In the genomic region with DNA sequence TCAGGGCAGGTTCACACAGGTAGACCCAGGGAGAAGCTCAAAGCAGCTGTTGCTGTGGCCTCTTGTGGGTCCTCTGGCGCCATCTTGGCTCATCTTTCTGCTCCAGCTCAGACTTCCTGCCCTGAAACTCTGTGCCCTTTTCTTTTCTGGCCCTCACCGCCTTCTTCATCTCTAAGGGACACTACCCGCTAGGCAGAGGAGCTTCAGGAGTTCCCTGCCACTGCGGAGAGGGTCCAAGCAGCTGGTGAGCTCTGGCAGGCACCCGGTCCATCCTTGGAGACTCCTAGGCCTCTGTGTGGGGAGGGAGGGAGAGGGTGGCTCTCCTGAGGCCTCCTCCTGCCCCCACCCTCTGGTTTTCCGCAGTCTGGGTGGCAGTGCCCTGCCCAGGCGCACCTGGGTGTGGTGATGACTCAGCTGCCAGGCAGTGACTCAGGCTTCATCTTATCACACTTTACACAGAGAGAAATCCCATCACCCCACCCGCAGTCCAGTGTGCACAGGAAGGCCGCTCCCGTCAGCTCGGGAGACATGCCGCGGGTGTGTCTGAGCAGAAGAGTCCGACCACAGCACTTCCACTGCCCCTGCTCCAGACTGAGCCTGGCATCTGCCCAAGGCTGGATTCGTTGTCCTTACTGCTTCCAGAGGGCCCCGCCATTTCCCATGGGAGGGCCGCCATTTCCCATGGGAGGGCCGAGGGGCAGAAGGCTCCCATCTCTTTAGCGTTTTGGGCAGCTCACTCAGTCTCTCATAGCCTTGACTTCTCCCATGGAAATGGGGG, we compare ENCODE assay signal across 1 cellular context.
TF ChIP-seq lines count a peak whose summit lies in the region.

No MANE protein-coding gene starts in this region.

TF ChIP-seq in A549, 52 proteins besides CTCF, POLR2A, EP300 and RAD21 (continued from another document):
- no peak for TF ChIP-seq SREBF2 (IDR thresholded peaks at IDR 0.05)
- peak; percentile 49; the same call in 1 of the 2 replicates for TF ChIP-seq NPAS2 (CRISPR knock-in tag; IDR thresholded peaks at IDR 0.05; ENCODE audit: borderline replicate concordance)
- peak; percentile 94 to 99 for TF ChIP-seq JUN (IDR thresholded peaks at IDR 0.05)
- no peak for TF ChIP-seq CHD2 (IDR thresholded peaks at IDR 0.05; ENCODE audit: low read length, partially characterized antibody)
- TF ChIP-seq, protein P1, sequence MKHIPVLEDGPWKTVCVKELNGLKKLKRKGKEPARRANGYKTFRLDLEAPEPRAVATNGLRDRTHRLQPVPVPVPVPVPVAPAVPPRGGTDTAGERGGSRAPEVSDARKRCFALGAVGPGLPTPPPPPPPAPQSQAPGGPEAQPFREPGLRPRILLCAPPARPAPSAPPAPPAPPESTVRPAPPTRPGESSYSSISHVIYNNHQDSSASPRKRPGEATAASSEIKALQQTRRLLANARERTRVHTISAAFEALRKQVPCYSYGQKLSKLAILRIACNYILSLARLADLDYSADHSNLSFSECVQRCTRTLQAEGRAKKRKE (CRISPR knock-in tag; IDR thresholded peaks at IDR 0.05; ENCODE audit: low read depth): peak; percentile 91
- TF ChIP-seq EHMT2 (IDR thresholded peaks at IDR 0.05; ENCODE audit: low read depth): peak; percentile 63; the same call in 1 of the 2 replicates
- TF ChIP-seq CEBPB (IDR thresholded peaks at IDR 0.05): peak in 1 of 2 experiments; percentile 63; a peak in 1 of 4 replicates
- TF ChIP-seq MAZ (IDR thresholded peaks at IDR 0.05; ENCODE audit: borderline replicate concordance, low read depth, low read length): peak; percentile 99
- peak; percentile 46; the same call in 2 of the 3 replicates for TF ChIP-seq SMC3 (IDR thresholded peaks at IDR 0.05)
- peak; percentile 76 for TF ChIP-seq POLR2AphosphoS2 (conservative IDR thresholded peaks at IDR 0.05; ENCODE audit: low read length)
- no peak for TF ChIP-seq KDM1A (IDR thresholded peaks at IDR 0.05; ENCODE audit: low read depth)
- TF ChIP-seq JUNB (IDR thresholded peaks at IDR 0.05): peak; percentile 93
- no peak for TF ChIP-seq REST (IDR thresholded peaks at IDR 0.05)
- peak; percentile 98 for TF ChIP-seq EHF (CRISPR knock-in tag; IDR thresholded peaks at IDR 0.05)
- TF ChIP-seq NFE2L2 (conservative IDR thresholded peaks at IDR 0.05; ENCODE audit: low read length): peak; percentile 87
- no peak for TF ChIP-seq CBX8 (IDR thresholded peaks at IDR 0.05)
- TF ChIP-seq, protein P2, sequence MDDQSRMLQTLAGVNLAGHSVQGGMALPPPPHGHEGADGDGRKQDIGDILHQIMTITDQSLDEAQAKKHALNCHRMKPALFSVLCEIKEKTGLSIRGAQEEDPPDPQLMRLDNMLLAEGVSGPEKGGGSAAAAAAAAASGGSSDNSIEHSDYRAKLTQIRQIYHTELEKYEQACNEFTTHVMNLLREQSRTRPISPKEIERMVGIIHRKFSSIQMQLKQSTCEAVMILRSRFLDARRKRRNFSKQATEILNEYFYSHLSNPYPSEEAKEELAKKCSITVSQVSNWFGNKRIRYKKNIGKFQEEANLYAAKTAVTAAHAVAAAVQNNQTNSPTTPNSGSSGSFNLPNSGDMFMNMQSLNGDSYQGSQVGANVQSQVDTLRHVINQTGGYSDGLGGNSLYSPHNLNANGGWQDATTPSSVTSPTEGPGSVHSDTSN (IDR thresholded peaks at IDR 0.05): peak; percentile 66; the same call in 1 of the 2 replicates
- TF ChIP-seq, protein P3, sequence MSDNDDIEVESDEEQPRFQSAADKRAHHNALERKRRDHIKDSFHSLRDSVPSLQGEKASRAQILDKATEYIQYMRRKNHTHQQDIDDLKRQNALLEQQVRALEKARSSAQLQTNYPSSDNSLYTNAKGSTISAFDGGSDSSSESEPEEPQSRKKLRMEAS (IDR thresholded peaks at IDR 0.05): peak; percentile 97
- TF ChIP-seq HEYL (CRISPR knock-in tag; IDR thresholded peaks at IDR 0.05): peak; percentile 95
- 0 out of 2 replicates have a peak, but pooled peaks have one; percentile 66 for TF ChIP-seq RARB (CRISPR knock-in tag; IDR thresholded peaks at IDR 0.05)
- TF ChIP-seq GATA3 (IDR thresholded peaks at IDR 0.05; ENCODE audit: borderline replicate concordance): peak; percentile 93
- no peak; the same call in none of the 2 replicates for TF ChIP-seq FOSB (CRISPR knock-in tag; IDR thresholded peaks at IDR 0.05)
- no peak for TF ChIP-seq PHF8 (IDR thresholded peaks at IDR 0.05; ENCODE audit: borderline replicate concordance, low read depth)
- peak; percentile 99 for TF ChIP-seq MAFK (IDR thresholded peaks at IDR 0.05; ENCODE audit: partially characterized antibody)
- TF ChIP-seq, protein P4, sequence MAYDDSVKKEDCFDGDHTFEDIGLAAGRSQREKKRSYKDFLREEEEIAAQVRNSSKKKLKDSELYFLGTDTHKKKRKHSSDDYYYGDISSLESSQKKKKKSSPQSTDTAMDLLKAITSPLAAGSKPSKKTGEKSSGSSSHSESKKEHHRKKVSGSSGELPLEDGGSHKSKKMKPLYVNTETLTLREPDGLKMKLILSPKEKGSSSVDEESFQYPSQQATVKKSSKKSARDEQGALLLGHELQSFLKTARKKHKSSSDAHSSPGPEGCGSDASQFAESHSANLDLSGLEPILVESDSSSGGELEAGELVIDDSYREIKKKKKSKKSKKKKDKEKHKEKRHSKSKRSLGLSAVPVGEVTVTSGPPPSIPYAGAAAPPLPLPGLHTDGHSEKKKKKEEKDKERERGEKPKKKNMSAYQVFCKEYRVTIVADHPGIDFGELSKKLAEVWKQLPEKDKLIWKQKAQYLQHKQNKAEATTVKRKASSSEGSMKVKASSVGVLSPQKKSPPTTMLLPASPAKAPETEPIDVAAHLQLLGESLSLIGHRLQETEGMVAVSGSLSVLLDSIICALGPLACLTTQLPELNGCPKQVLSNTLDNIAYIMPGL (CRISPR knock-in tag; IDR thresholded peaks at IDR 0.05; ENCODE audit: borderline replicate concordance): peak; percentile 98
- no peak for TF ChIP-seq RNF2 (IDR thresholded peaks at IDR 0.05; ENCODE audit: borderline replicate concordance, low read depth)
- TF ChIP-seq CBX2 (IDR thresholded peaks at IDR 0.05; ENCODE audit: borderline replicate concordance, low read depth): no peak
- no peak for TF ChIP-seq ELK1 (IDR thresholded peaks at IDR 0.05; ENCODE audit: low read depth, low read length)
- TF ChIP-seq ZFP36 (IDR thresholded peaks at IDR 0.05; ENCODE audit: borderline replicate concordance, partially characterized antibody): no peak
- no peak for TF ChIP-seq HDAC2 (IDR thresholded peaks at IDR 0.05)
- no peak for TF ChIP-seq HES2 (IDR thresholded peaks at IDR 0.05)
- TF ChIP-seq FOSL2 (IDR thresholded peaks at IDR 0.05): peak; percentile 98
- TF ChIP-seq FOSL2 (CRISPR knock-in tag; IDR thresholded peaks at IDR 0.05): peak; percentile 100
- peak; percentile 59 for TF ChIP-seq RFX5 (IDR thresholded peaks at IDR 0.05)
- TF ChIP-seq RCOR1 (IDR thresholded peaks at IDR 0.05; ENCODE audit: low read depth, low read length): 0 out of 2 replicates have a peak, but pooled peaks have one; percentile 45
- peak; percentile 89 for TF ChIP-seq ZSCAN20 (CRISPR knock-in tag; IDR thresholded peaks at IDR 0.05)
- peak; percentile 90 for TF ChIP-seq TP53 (CRISPR knock-in tag; IDR thresholded peaks at IDR 0.05)
- peak; percentile 98 for TF ChIP-seq HOXB13 (CRISPR knock-in tag; IDR thresholded peaks at IDR 0.05; ENCODE audit: low read depth)
- no peak for TF ChIP-seq ESRRA (IDR thresholded peaks at IDR 0.05; ENCODE audit: borderline replicate concordance, low read length)
- no peak for TF ChIP-seq CHD4 (IDR thresholded peaks at IDR 0.05; ENCODE audit: borderline replicate concordance)
- TF ChIP-seq, protein P5, sequence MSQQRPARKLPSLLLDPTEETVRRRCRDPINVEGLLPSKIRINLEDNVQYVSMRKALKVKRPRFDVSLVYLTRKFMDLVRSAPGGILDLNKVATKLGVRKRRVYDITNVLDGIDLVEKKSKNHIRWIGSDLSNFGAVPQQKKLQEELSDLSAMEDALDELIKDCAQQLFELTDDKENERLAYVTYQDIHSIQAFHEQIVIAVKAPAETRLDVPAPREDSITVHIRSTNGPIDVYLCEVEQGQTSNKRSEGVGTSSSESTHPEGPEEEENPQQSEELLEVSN (IDR thresholded peaks at IDR 0.05; ENCODE audit: borderline replicate concordance, low read depth): peak; percentile 83
- TF ChIP-seq ZC3H11A (IDR thresholded peaks at IDR 0.05): no peak
- peak; percentile 90; the same call in 1 of the 2 replicates for TF ChIP-seq FOXS1 (CRISPR knock-in tag; IDR thresholded peaks at IDR 0.05)
- no peak; the same call in 1 of the 3 replicates for TF ChIP-seq BCL3 (IDR thresholded peaks at IDR 0.05)
- TF ChIP-seq HOXA7 (CRISPR knock-in tag; IDR thresholded peaks at IDR 0.05): peak; percentile 95
- 0 out of 2 replicates have a peak, but pooled peaks have one; percentile 3 for TF ChIP-seq BHLHE40 (IDR thresholded peaks at IDR 0.05; ENCODE audit: low read depth, low read length)
- TF ChIP-seq KDM5A (IDR thresholded peaks at IDR 0.05): no peak
- TF ChIP-seq, protein P6, sequence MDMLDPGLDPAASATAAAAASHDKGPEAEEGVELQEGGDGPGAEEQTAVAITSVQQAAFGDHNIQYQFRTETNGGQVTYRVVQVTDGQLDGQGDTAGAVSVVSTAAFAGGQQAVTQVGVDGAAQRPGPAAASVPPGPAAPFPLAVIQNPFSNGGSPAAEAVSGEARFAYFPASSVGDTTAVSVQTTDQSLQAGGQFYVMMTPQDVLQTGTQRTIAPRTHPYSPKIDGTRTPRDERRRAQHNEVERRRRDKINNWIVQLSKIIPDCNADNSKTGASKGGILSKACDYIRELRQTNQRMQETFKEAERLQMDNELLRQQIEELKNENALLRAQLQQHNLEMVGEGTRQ (IDR thresholded peaks at IDR 0.05): no peak
- TF ChIP-seq HOXB5 (CRISPR knock-in tag; IDR thresholded peaks at IDR 0.05): peak; percentile 97
- TF ChIP-seq TFCP2L1 (CRISPR knock-in tag; IDR thresholded peaks at IDR 0.05): peak; percentile 92
- TF ChIP-seq NR3C1 (IDR thresholded peaks at IDR 0.05): no peak
TF ChIP-seq in A549: peak in this region for 32.
